12 cellular contexts compared by ENCODE assay signal in genomic region chr22:23184764-23185113, GRCh38. TPM values are rescaled to one million over a fixed set of nuclear protein-coding genes. Genes with fewer than 3 reads are reported as not detected.
DNase-seq lines count a peak whose midpoint lies in the region; ATAC-seq and TF ChIP-seq lines count a peak whose summit lies in the region.
"Had no signal": no experiment of that assay in that cellular context is flagged by ENCODE, and none has a peak within 500 bp of the region (broad histone marks: within the 10 kb centered on the region; RNA-seq: fewer than 3 reads in every experiment).

No MANE protein-coding gene starts in this region.

- no peak for ATAC-seq in naive thymus-derived CD4-positive, alpha-beta T cell
- ATAC-seq in GM21619 (IDR thresholded peaks at IDR 0.05; ENCODE audit: unreplicated experiment) (no peak), body of pancreas (no peak)

- peaks cover 23 to 30% of the 10 kb centered on the region in 2 donors for H3K4me1 ChIP-seq in naive thymus-derived CD4-positive, alpha-beta T cell (ENCODE audit: control insufficient read depth in 2 of 2, insufficient read depth in 2 of 2, low read length in 2 of 2)
- H3K4me1 ChIP-seq in body of pancreas, result peaks cover 44% of the 10 kb centered on the region

- H3K36me3 ChIP-seq in naive thymus-derived CD4-positive, alpha-beta T cell (ENCODE audit: control insufficient read depth in 2 of 3, insufficient read depth in 3 of 3, low read length in 3 of 3), result no peaks in the 10 kb centered on the region
- no peaks in the 10 kb centered on the region for H3K36me3 ChIP-seq in body of pancreas (replicated peaks in 1 of 2; ENCODE audit: insufficient read depth in 1 of 2, low read depth in 2 of 2)

- TF ChIP-seq CTCF in body of pancreas (IDR thresholded peaks at IDR 0.05), result no peak

- peak overlapping the region; percentile 89 for H3K27ac Mint-ChIP-seq in activated T-helper 1 cell treated with anti-CD3 and anti-CD28 coated beads, Interleukin-12 subunit alpha, Interleukin-12 subunit beta, Interleukin-2, Interleukin-4 antibody, amounts not matched to agents 30 ng/mL and 10 ng/mL and 1 ng/mL, durations not matched to agents 14 hours and 24 hours and 36 hours
- H3K27ac Mint-ChIP-seq in naive thymus-derived CD4-positive, alpha-beta T cell, result peak overlapping the region; percentile 45 to 96 (median 85)

- H3K9me3 ChIP-seq in naive thymus-derived CD4-positive, alpha-beta T cell (ENCODE audit: control insufficient read depth in 2 of 3, low read length in 3 of 3), result no peaks in the 10 kb centered on the region
- H3K9me3 ChIP-seq in body of pancreas, result no peaks in the 10 kb centered on the region

- no peak for TF ChIP-seq POLR2A in body of pancreas (IDR thresholded peaks at IDR 0.05)

- H3K9me3 Mint-ChIP-seq in activated T-helper 1 cell treated with anti-CD3 and anti-CD28 coated beads, Interleukin-12 subunit alpha, Interleukin-12 subunit beta, Interleukin-2, Interleukin-4 antibody, amounts not matched to agents 30 ng/mL and 10 ng/mL and 1 ng/mL, durations not matched to agents 14 hours and 24 hours and 36 hours, result no peaks in the 10 kb centered on the region
- no peaks in the 10 kb centered on the region for H3K9me3 Mint-ChIP-seq in naive thymus-derived CD4-positive, alpha-beta T cell

- 65 to 87% methylated on average over 5 of the region's 5 CpGs for WGBS in body of pancreas, 2 donors

- peaks cover 30% of the 10 kb centered on the region for H3K36me3 Mint-ChIP-seq in activated T-helper 1 cell treated with anti-CD3 and anti-CD28 coated beads, Interleukin-12 subunit alpha, Interleukin-12 subunit beta, Interleukin-2, Interleukin-4 antibody, amounts not matched to agents 30 ng/mL and 10 ng/mL and 1 ng/mL, durations not matched to agents 14 hours and 24 hours and 36 hours (ENCODE audit: low read depth)
- H3K36me3 Mint-ChIP-seq in naive thymus-derived CD4-positive, alpha-beta T cell, result peaks cover 0 to 26% (median 19%) of the 10 kb centered on the region in 5 donors

- no peak overlapping the region for H3K4me3 ChIP-seq in naive thymus-derived CD4-positive, alpha-beta T cell (ENCODE audit: low read length)
- no peak overlapping the region for H3K4me3 ChIP-seq in body of pancreas

- H3K4me3 Mint-ChIP-seq in activated T-helper 1 cell treated with anti-CD3 and anti-CD28 coated beads, Interleukin-12 subunit alpha, Interleukin-12 subunit beta, Interleukin-2, Interleukin-4 antibody, amounts not matched to agents 30 ng/mL and 10 ng/mL and 1 ng/mL, durations not matched to agents 14 hours and 24 hours and 36 hours, result peak overlapping the region; percentile 92
- peak overlapping the region; percentile 83 to 96 (median 94) for H3K4me3 Mint-ChIP-seq in naive thymus-derived CD4-positive, alpha-beta T cell

- POLR2A ChIA-PET in naive thymus-derived CD4-positive, alpha-beta T cell (lab: Charles Lee), result no interaction called here

- H3K27me3 Mint-ChIP-seq in activated T-helper 1 cell treated with anti-CD3 and anti-CD28 coated beads, Interleukin-12 subunit alpha, Interleukin-12 subunit beta, Interleukin-2, Interleukin-4 antibody, amounts not matched to agents 30 ng/mL and 10 ng/mL and 1 ng/mL, durations not matched to agents 14 hours and 24 hours and 36 hours (ENCODE audit: insufficient read depth), result no peaks in the 10 kb centered on the region
- no peaks in the 10 kb centered on the region for H3K27me3 Mint-ChIP-seq in naive thymus-derived CD4-positive, alpha-beta T cell

- DNase-seq in COLO668 (lab: John Stamatoyannopoulos, UW; ENCODE audit: unreplicated experiment) (peak; percentile 60), Kasumi-1 (lab: John Stamatoyannopoulos, UW) (peak; percentile 7 to 17), NAMALWA (ENCODE audit: low spot score) (no peak), SIG-M5 treated with dmso at 0.1 percent for 504 hours (lab: John Stamatoyannopoulos, UW; ENCODE audit: unreplicated experiment) (no peak), body of pancreas (no peak)
- no peak for DNase-seq in activated T-helper 1 cell treated with anti-CD3 and anti-CD28 coated beads, Interleukin-12 subunit alpha, Interleukin-12 subunit beta, Interleukin-2, Interleukin-4 antibody, amounts not matched to agents 30 ng/mL and 10 ng/mL and 1 ng/mL, durations not matched to agents 14 hours and 24 hours and 36 hours (ENCODE audit: low spot score)
- no peak for DNase-seq in naive thymus-derived CD4-positive, alpha-beta T cell
- DNase-seq: activated CD8-positive, alpha-beta memory T cell treated with anti-CD3 and anti-CD28 coated beads, Interleukin-2, amount 50 U/mL, for 4 hours; NCI-H2081; stimulated activated naive CD4-positive, alpha-beta T cell treated with Interleukin-2 at 50 U/mL for 16 hours had no signal

- H3K27ac ChIP-seq in naive thymus-derived CD4-positive, alpha-beta T cell (ENCODE audit: low read depth, low read length), result peak overlapping the region; percentile 30
- peak overlapping the region in 1 of 4 donors; percentile 3 for H3K27ac ChIP-seq in body of pancreas

- H3K4me1 Mint-ChIP-seq in activated T-helper 1 cell treated with anti-CD3 and anti-CD28 coated beads, Interleukin-12 subunit alpha, Interleukin-12 subunit beta, Interleukin-2, Interleukin-4 antibody, amounts not matched to agents 30 ng/mL and 10 ng/mL and 1 ng/mL, durations not matched to agents 14 hours and 24 hours and 36 hours (ENCODE audit: low read depth), result peaks cover 60% of the 10 kb centered on the region
- H3K4me1 Mint-ChIP-seq in naive thymus-derived CD4-positive, alpha-beta T cell, result peaks cover 55 to 74% (median 65%) of the 10 kb centered on the region in 7 donors

- intact Hi-C loops in activated T-helper 1 cell treated with anti-CD3 and anti-CD28 coated beads, Interleukin-12 subunit alpha, Interleukin-12 subunit beta, Interleukin-2, Interleukin-4 antibody, amounts not matched to agents 30 ng/mL and 10 ng/mL and 1 ng/mL, durations not matched to agents 14 hours and 24 hours and 36 hours (cut with micrococcal nuclease), result no loop called here
- intact Hi-C loops in naive thymus-derived CD4-positive, alpha-beta T cell (cut with micrococcal nuclease), result loop anchor here in 1 of 2 donors (10.0 kb wide), 1 partner anchor 340 kb away; no protein-coding TSS in a partner anchor
- intact Hi-C loops in body of pancreas (cut with DNase I), result no loop called here

- CTCF ChIA-PET in naive thymus-derived CD4-positive, alpha-beta T cell (lab: Charles Lee), result no interaction called here

- no peaks in the 10 kb centered on the region for H3K27me3 ChIP-seq in naive thymus-derived CD4-positive, alpha-beta T cell (ENCODE audit: control insufficient read depth in 2 of 2, insufficient read depth in 2 of 2, low read length in 2 of 2)
- H3K27me3 ChIP-seq in body of pancreas, result no peaks in the 10 kb centered on the region

RNA-seq across cellular contexts. Expression of gene BCR, which starts 4.4 kb away (rescaled TPM):
- 56.8 and 62.0 TPM in 2 replicates for total RNA-seq in activated T-helper 1 cell treated with anti-CD3 and anti-CD28 coated beads, Interleukin-12 subunit alpha, Interleukin-12 subunit beta, Interleukin-2, Interleukin-4 antibody, amounts not matched to agents 30 ng/mL and 10 ng/mL and 1 ng/mL, durations not matched to agents 14 hours and 24 hours and 36 hours
- total RNA-seq in naive thymus-derived CD4-positive, alpha-beta T cell, result 100 to 1,000 TPM in 1 of 5 experiments, 10 to 100 TPM in 4; 56.2 to 103 (median 94.3) TPM
- polyA plus RNA-seq in naive thymus-derived CD4-positive, alpha-beta T cell, result 10 to 100 TPM in 1 of 2 donors, 1 to 10 TPM in 1; 6.1 to 19.1 TPM
- total RNA-seq in body of pancreas, result 10 to 100 TPM; 28.3 to 71.2 TPM

RNA-seq across cellular contexts. Expression of gene RAB36, which starts 39.5 kb away (rescaled TPM):
- 0.08 TPM in 1 of 2 replicates, not detected in the other for total RNA-seq in activated T-helper 1 cell treated with anti-CD3 and anti-CD28 coated beads, Interleukin-12 subunit alpha, Interleukin-12 subunit beta, Interleukin-2, Interleukin-4 antibody, amounts not matched to agents 30 ng/mL and 10 ng/mL and 1 ng/mL, durations not matched to agents 14 hours and 24 hours and 36 hours
- 1 to 10 TPM in 1 of 5 experiments, under 1 TPM in 4; 0.10 to 1.2 (median 0.38) TPM for total RNA-seq in naive thymus-derived CD4-positive, alpha-beta T cell
- polyA plus RNA-seq in naive thymus-derived CD4-positive, alpha-beta T cell, result under 1 TPM; 0.40 to 0.54 TPM
- total RNA-seq in body of pancreas, result 1 to 10 TPM; 1.3 to 3.1 TPM
- total RNA-seq: mononuclear cell had no signal

RNA-seq across cellular contexts. Expression of gene RSPH14, which starts 42.9 kb away (rescaled TPM):
- total RNA-seq in activated T-helper 1 cell treated with anti-CD3 and anti-CD28 coated beads, Interleukin-12 subunit alpha, Interleukin-12 subunit beta, Interleukin-2, Interleukin-4 antibody, amounts not matched to agents 30 ng/mL and 10 ng/mL and 1 ng/mL, durations not matched to agents 14 hours and 24 hours and 36 hours, result not detected in 2 replicates
- 1 to 10 TPM in 1 of 5 experiments, under 1 TPM in 1, not detected in 3; 0.81 to 1.3 TPM for total RNA-seq in naive thymus-derived CD4-positive, alpha-beta T cell
- polyA plus RNA-seq in naive thymus-derived CD4-positive, alpha-beta T cell, result under 1 TPM in 1 of 2 donors, not detected in 1; 0.38 TPM
- under 1 TPM; 0.26 to 0.33 TPM for total RNA-seq in body of pancreas
- total RNA-seq: mononuclear cell had no signal

Comparison
In these comparisons a context has a peak if more than half of its experiments do, and no peak if none do; other contexts are left out.
1. DNase-seq: peak in COLO668 (single experiment) and Kasumi-1 (2 of 2); none in activated T-helper 1 cell treated with anti-CD3 and anti-CD28 coated beads, Interleukin-12 subunit alpha, Interleukin-12 subunit beta, Interleukin-2, Interleukin-4 antibody, amounts not matched to agents 30 ng/mL and 10 ng/mL and 1 ng/mL, durations not matched to agents 14 hours and 24 hours and 36 hours (single experiment), naive thymus-derived CD4-positive, alpha-beta T cell (0 of 9), NAMALWA (single experiment), SIG-M5 treated with dmso at 0.1 percent for 504 hours (single experiment) and body of pancreas (0 of 4).